In genomic region chr1:12637693-12638092, GRCh38 we compare ENCODE assay signal across 35 cellular contexts. TPM values are rescaled to one million over a fixed set of nuclear protein-coding genes. Genes with fewer than 3 reads are reported as not detected.
"Had no signal": no experiment of that assay in that cellular context is flagged by ENCODE, and none has a peak within 500 bp of the region (broad histone marks: within the 10 kb centered on the region; RNA-seq: fewer than 3 reads in every experiment).

No MANE protein-coding gene starts in this region.

- DNase-seq: naive thymus-derived CD4-positive, alpha-beta T cell; natural killer cell; occipital lobe; ovary; right cardiac atrium; right lobe of liver; sigmoid colon; small intestine; stimulated activated CD4-positive, alpha-beta T cell treated with anti-CD3 and anti-CD28 coated beads, Interleukin-12 subunit alpha, Interleukin-12 subunit beta, amount 100 ng/mL, for 4 hours; stimulated activated CD4-positive, alpha-beta T cell treated with anti-CD3 and anti-CD28 coated beads, Interleukin-1b, Interleukin-23, amount 100 ng/mL, for 48 hours; stimulated activated CD4-positive, alpha-beta T cell treated with anti-CD3 and anti-CD28 coated beads, Interleukin-4, amount 100 ng/mL, for 1 hour; stimulated activated CD4-positive, alpha-beta T cell treated with anti-CD3 and anti-CD28 coated beads, Interleukin-4, amount 100 ng/mL, for 4 hours; stimulated activated CD8-positive, alpha-beta memory T cell treated with anti-CD3 and anti-CD28 coated beads, Interleukin-4, amount 100 ng/mL, for 48 hours; stimulated activated naive B cell treated with anti-CD40 and anti-IgM and Interleukin-4, amounts not matched to agents 10 μg/mL and 1 μg/mL and 100 μg/mL, for 72 hours; stimulated activated naive CD4-positive, alpha-beta T cell treated with Interleukin-2 at 50 U/mL for 16 hours; stomach; substantia nigra; testis; tibial artery; transverse colon; upper lobe of right lung; uterus had no signal

- H3K4me3 ChIP-seq: neural progenitor cell, ovary, psoas muscle, right lobe of liver, sigmoid colon, stomach, suprapubic skin, testis, tibial artery, transverse colon, upper lobe of right lung, uterus had no signal

- H3K4me2 ChIP-seq: neural progenitor cell had no signal

- H3K79me2 ChIP-seq: parathyroid adenoma had no signal

- FAIRE-seq: small intestine had no signal

- H3K27me3 ChIP-seq: neural progenitor cell, ovary, right lobe of liver, stomach, suprapubic skin, testis, tibial artery, transverse colon, upper lobe of right lung, uterus had no signal

- H3K9ac ChIP-seq: neural progenitor cell, parathyroid adenoma had no signal

- ATAC-seq: naive thymus-derived CD4-positive, alpha-beta T cell; natural killer cell; psoas muscle; right cardiac atrium; stimulated activated naive B cell treated with anti-CD40 and anti-IgM and Interleukin-4, amounts not matched to agents 10 μg/mL and 1 μg/mL and 100 μg/mL, for 72 hours; upper lobe of right lung had no signal

- H3K4me1 ChIP-seq: parathyroid adenoma, psoas muscle, right lobe of liver, suprapubic skin, transverse colon had no signal

- H3K36me3 ChIP-seq: neural progenitor cell, ovary, right lobe of liver, sigmoid colon, stomach, suprapubic skin, tibial artery, transverse colon, upper lobe of right lung, uterus had no signal

- H3K4me3 Mint-ChIP-seq: naive thymus-derived CD4-positive, alpha-beta T cell; natural killer cell; nephron; neural progenitor cell; stimulated activated naive B cell treated with anti-CD40 and anti-IgM and Interleukin-4, amounts not matched to agents 10 μg/mL and 1 μg/mL and 100 μg/mL, for 72 hours; stimulated activated naive CD8-positive, alpha-beta T cell treated with anti-CD3 and anti-CD28 coated beads, Interleukin-15, Interleukin-2, amounts not matched to agents 100 ng/mL and 50 ng/mL, for 24 hours; type B pancreatic cell had no signal

- H3K27me3 Mint-ChIP-seq: progenitor cell of endocrine pancreas, type B pancreatic cell had no signal

- H3K27ac Mint-ChIP-seq: naive thymus-derived CD4-positive, alpha-beta T cell; natural killer cell; neural progenitor cell; progenitor cell of endocrine pancreas; stimulated activated naive B cell treated with anti-CD40 and anti-IgM and Interleukin-4, amounts not matched to agents 10 μg/mL and 1 μg/mL and 100 μg/mL, for 72 hours; stimulated activated naive CD8-positive, alpha-beta T cell treated with anti-CD3 and anti-CD28 coated beads, Interleukin-15, Interleukin-2, amounts not matched to agents 100 ng/mL and 50 ng/mL, for 24 hours; type B pancreatic cell had no signal

- H3K36me3 Mint-ChIP-seq: neural progenitor cell, type B pancreatic cell had no signal

- H3K27ac ChIP-seq: neural progenitor cell, ovary, parathyroid adenoma, psoas muscle, right lobe of liver, sigmoid colon, suprapubic skin, testis, transverse colon, upper lobe of right lung, uterus had no signal

- H2AFZ ChIP-seq: neural progenitor cell, parathyroid adenoma had no signal

- H3K9me3 ChIP-seq: ovary, testis had no signal

- H3K4me1 Mint-ChIP-seq: nephron; neural progenitor cell; stimulated activated naive B cell treated with anti-CD40 and anti-IgM and Interleukin-4, amounts not matched to agents 10 μg/mL and 1 μg/mL and 100 μg/mL, for 72 hours had no signal

RNA-seq across cellular contexts. Expression of gene AADACL4, which starts 6.2 kb away (rescaled TPM):
- total RNA-seq: naive thymus-derived CD4-positive, alpha-beta T cell; natural killer cell; occipital lobe; osteoblast; ovary; psoas muscle; renal cortical epithelial cell; right cardiac atrium; right lobe of liver; sigmoid colon; skeletal muscle tissue; stomach; suprapubic skin; testis; transverse colon; upper lobe of right lung had no signal
- polyA plus RNA-seq: naive thymus-derived CD4-positive, alpha-beta T cell; neural cell; psoas muscle; right cardiac atrium; small intestine; stomach; urinary bladder had no signal
